9 cellular contexts compared by ENCODE assay signal in genomic region chr1:64471724-64472276, GRCh38. TPM values are rescaled to one million over a fixed set of nuclear protein-coding genes. Genes with fewer than 3 reads are reported as not detected.
DNase-seq lines count a peak whose midpoint lies in the region; ATAC-seq and TF ChIP-seq lines count a peak whose summit lies in the region.
"Had no signal": no experiment of that assay in that cellular context is flagged by ENCODE, and none has a peak within 500 bp of the region (broad histone marks: within the 10 kb centered on the region; RNA-seq: fewer than 3 reads in every experiment).

No MANE protein-coding gene starts in this region.

- no peaks in the 10 kb centered on the region for H3K36me3 Mint-ChIP-seq in activated T-cell treated with anti-CD3 and anti-CD28 coated beads, Interleukin-2, amount 50 U/mL, for 24 hours (ENCODE audit: low read depth)

- H3K36me3 ChIP-seq in ascending aorta (no peaks in the 10 kb centered on the region), tibial artery (no peaks in the 10 kb centered on the region)

- H3K4me3 ChIP-seq in ascending aorta (peak overlapping the region; percentile 82 to 94), tibial artery (peak overlapping the region; percentile 73 to 87)

- no peaks in the 10 kb centered on the region for H3K9me3 Mint-ChIP-seq in activated T-cell treated with anti-CD3 and anti-CD28 coated beads, Interleukin-2, amount 50 U/mL, for 24 hours

- H3K27me3 ChIP-seq in ascending aorta (no peaks in the 10 kb centered on the region), tibial artery (no peaks in the 10 kb centered on the region)

- TF ChIP-seq CTCF in ascending aorta (IDR thresholded peaks at IDR 0.05) (no peak), tibial artery (IDR thresholded peaks at IDR 0.05) (no peak)

- peaks cover 48% of the 10 kb centered on the region for H3K27me3 Mint-ChIP-seq in activated T-cell treated with anti-CD3 and anti-CD28 coated beads, Interleukin-2, amount 50 U/mL, for 24 hours

- no peak for ATAC-seq in GM21825 (IDR thresholded peaks at IDR 0.05; ENCODE audit: unreplicated experiment)

- H3K27ac Mint-ChIP-seq in activated T-cell treated with anti-CD3 and anti-CD28 coated beads, Interleukin-2, amount 50 U/mL, for 24 hours: no peak overlapping the region

- intact Hi-C loops in ascending aorta (cut with DNase I): loop anchor here (5.0 kb wide), 2 partner anchors 66 to 206 kb away; no protein-coding TSS in a partner anchor
- intact Hi-C loops in tibial artery (cut with DNase I; ENCODE audit: low total_unique reads): loop anchor here (5.0 kb wide), 1 partner anchor 206 kb away; no protein-coding TSS in a partner anchor

- H3K4me1 ChIP-seq in ascending aorta: peaks cover under 1 to 14% of the 10 kb centered on the region in 2 donors
- H3K4me1 ChIP-seq in tibial artery: peaks cover 0 to 52% (median 22%) of the 10 kb centered on the region in 4 donors

- DNase-seq in activated T-cell treated with anti-CD3 and anti-CD28 coated beads, Interleukin-2, amount 50 U/mL, for 24 hours: no peak
- DNase-seq in activated T-cell treated with anti-CD3 and anti-CD28 coated beads for 4 hours (no peak), ascending aorta (ENCODE audit: low spot score in 2 of 2) (no peak), kidney glomerular epithelial cell (lab: John Stamatoyannopoulos, UW) (peak; percentile 26), tibial artery (no peak), SIG-M5 (lab: John Stamatoyannopoulos, UW) (no peak), KG1 (lab: John Stamatoyannopoulos, UW) (no peak)
- DNase-seq: NCI-H2081 treated with DMSO at 0.1 percent for 48 hours had no signal

- H3K4me1 Mint-ChIP-seq in activated T-cell treated with anti-CD3 and anti-CD28 coated beads, Interleukin-2, amount 50 U/mL, for 24 hours (ENCODE audit: low read depth): peaks cover 28% of the 10 kb centered on the region

- H3K4me3 Mint-ChIP-seq in activated T-cell treated with anti-CD3 and anti-CD28 coated beads, Interleukin-2, amount 50 U/mL, for 24 hours: peak overlapping the region; percentile 82

- H3K27ac ChIP-seq in ascending aorta (peak overlapping the region in 1 of 2 donors; percentile 5), tibial artery (peak overlapping the region; percentile 76 to 89)

- no peaks in the 10 kb centered on the region for H3K9me3 ChIP-seq in ascending aorta
- no peaks in the 10 kb centered on the region for H3K9me3 ChIP-seq in tibial artery

RNA-seq across cellular contexts. Expression of gene CACHD1, which starts 1.9 kb away (rescaled TPM):
- 4.3 TPM for total RNA-seq in ascending aorta
